In genomic region chr2:37655442-37655841, GRCh38 we compare ENCODE assay signal across 10 cellular contexts. TPM values are rescaled to one million over a fixed set of nuclear protein-coding genes. Genes with fewer than 3 reads are reported as not detected.
DNase-seq lines count a peak whose midpoint lies in the region; ATAC-seq and TF ChIP-seq lines count a peak whose summit lies in the region.
"Had no signal": no experiment of that assay in that cellular context is flagged by ENCODE, and none has a peak within 500 bp of the region (broad histone marks: within the 10 kb centered on the region; RNA-seq: fewer than 3 reads in every experiment).

No MANE protein-coding gene starts in this region.

- H3K36me3 ChIP-seq in iPS-18a (ENCODE audit: control insufficient read depth, low read depth, low read length) (no peaks in the 10 kb centered on the region), thoracic aorta (no peaks in the 10 kb centered on the region)

- ATAC-seq in WTC11 (no peak), thoracic aorta (ENCODE audit: insufficient number of reproducible peaks, low FRiP score, low read depth) (no peak), GM18873 (IDR thresholded peaks at IDR 0.05; ENCODE audit: low FRiP score, unreplicated experiment) (no peak), GM19463 (IDR thresholded peaks at IDR 0.05; ENCODE audit: unreplicated experiment) (no peak)

- no peaks in the 10 kb centered on the region for H3K9me3 Mint-ChIP-seq in activated naive CD4-positive, alpha-beta T cell treated with anti-CD3 and anti-CD28 coated beads, Interleukin-2, amount 10 ng/mL, durations not matched to agents 7 days and 5 days
- H3K9me3 Mint-ChIP-seq in WTC11, result no peaks in the 10 kb centered on the region

- DNase-seq in activated naive CD4-positive, alpha-beta T cell treated with anti-CD3 and anti-CD28 coated beads, Interleukin-2, amount 10 ng/mL, durations not matched to agents 7 days and 5 days, result no peak
- no peak for DNase-seq in activated naive CD4-positive, alpha-beta T cell treated with anti-CD3 and anti-CD28 coated beads, Interleukin-2, amount 50 U/mL, for 16 hours
- DNase-seq in WTC11 (ENCODE audit: low spot score), result no peak
- no peak for DNase-seq in thoracic aorta (ENCODE audit: low spot score)
- DNase-seq in NOMO-1 treated with dmso at 0.1 percent for 144 hours (lab: John Stamatoyannopoulos, UW; ENCODE audit: unreplicated experiment), result no peak
- DNase-seq: COR-L47, T1000 had no signal

- H3K27me3 Mint-ChIP-seq in activated naive CD4-positive, alpha-beta T cell treated with anti-CD3 and anti-CD28 coated beads, Interleukin-2, amount 10 ng/mL, durations not matched to agents 7 days and 5 days, result no peaks in the 10 kb centered on the region
- H3K27me3 Mint-ChIP-seq in WTC11 (ENCODE audit: low read depth), result peaks cover 41% of the 10 kb centered on the region

- H3K9me3 ChIP-seq in iPS-18a (ENCODE audit: control insufficient read depth, low read depth, low read length) (no peaks in the 10 kb centered on the region), thoracic aorta (no peaks in the 10 kb centered on the region)

- H3K9ac ChIP-seq in iPS-18a (ENCODE audit: low read length), result no peak overlapping the region

- TF ChIP-seq CTCF in WTC11 (IDR thresholded peaks at IDR 0.05) (no peak), thoracic aorta (IDR thresholded peaks at IDR 0.05) (no peak)

- no peak overlapping the region for H3K4me3 Mint-ChIP-seq in activated naive CD4-positive, alpha-beta T cell treated with anti-CD3 and anti-CD28 coated beads, Interleukin-2, amount 10 ng/mL, durations not matched to agents 7 days and 5 days
- peak overlapping the region; percentile 57 for H3K4me3 Mint-ChIP-seq in WTC11

- H3K4me1 ChIP-seq in iPS-18a (ENCODE audit: control insufficient read depth, low read depth, low read length) (peaks cover 72% of the 10 kb centered on the region), thoracic aorta (ENCODE audit: control insufficient read depth in 1 of 2, low read depth in 2 of 2) (peaks cover 47 to 96% of the 10 kb centered on the region in 2 donors)

- H3K27ac Mint-ChIP-seq in activated naive CD4-positive, alpha-beta T cell treated with anti-CD3 and anti-CD28 coated beads, Interleukin-2, amount 10 ng/mL, durations not matched to agents 7 days and 5 days, result peak overlapping the region; percentile 80
- H3K27ac Mint-ChIP-seq in WTC11, result peak overlapping the region; percentile 66; the same call in 1 of the 2 replicates

- POLR2A ChIA-PET in WTC11 (lab: Charles Lee), result no interaction called here

- peak overlapping the region; percentile 41 for H3K4me3 ChIP-seq in iPS-18a (ENCODE audit: low read length)
- H3K4me3 ChIP-seq in thoracic aorta, result no peak overlapping the region

- CTCF ChIA-PET in activated naive CD4-positive, alpha-beta T cell treated with anti-CD3 and anti-CD28 coated beads, Interleukin-2, amount 10 ng/mL, durations not matched to agents 7 days and 5 days (lab: Charles Lee), result no interaction called here
- CTCF ChIA-PET in WTC11 (lab: Charles Lee), result interaction anchor here (1.4 kb wide), 3 partner anchors 17 to 259 kb away, joined by 5 to 9 read pairs (median 7); no protein-coding TSS in a partner anchor

- H3K27ac ChIP-seq in iPS-18a (ENCODE audit: low read length) (no peak overlapping the region), thoracic aorta (peak overlapping the region; percentile 64)

- peaks cover 7% of the 10 kb centered on the region for H3K27me3 ChIP-seq in iPS-18a (ENCODE audit: control insufficient read depth, insufficient read depth, low read length)
- H3K27me3 ChIP-seq in thoracic aorta (replicated peaks; ENCODE audit: insufficient read depth), result no peaks in the 10 kb centered on the region

- peaks cover 39% of the 10 kb centered on the region for H3K36me3 Mint-ChIP-seq in activated naive CD4-positive, alpha-beta T cell treated with anti-CD3 and anti-CD28 coated beads, Interleukin-2, amount 10 ng/mL, durations not matched to agents 7 days and 5 days
- peaks cover 8% of the 10 kb centered on the region; the same call in 1 of the 2 replicates for H3K36me3 Mint-ChIP-seq in WTC11

- peaks cover 73% of the 10 kb centered on the region for H3K4me1 Mint-ChIP-seq in activated naive CD4-positive, alpha-beta T cell treated with anti-CD3 and anti-CD28 coated beads, Interleukin-2, amount 10 ng/mL, durations not matched to agents 7 days and 5 days
- H3K4me1 Mint-ChIP-seq in WTC11, result peaks cover 91% of the 10 kb centered on the region

TF ChIP-seq in WTC11, 78 proteins besides CTCF, POLR2A, EP300 and RAD21:
- no peak for TF ChIP-seq ZNF317 (CRISPR knock-in tag; IDR thresholded peaks at IDR 0.05; ENCODE audit: borderline replicate concordance, low read depth)
- TF ChIP-seq, protein P1, sequence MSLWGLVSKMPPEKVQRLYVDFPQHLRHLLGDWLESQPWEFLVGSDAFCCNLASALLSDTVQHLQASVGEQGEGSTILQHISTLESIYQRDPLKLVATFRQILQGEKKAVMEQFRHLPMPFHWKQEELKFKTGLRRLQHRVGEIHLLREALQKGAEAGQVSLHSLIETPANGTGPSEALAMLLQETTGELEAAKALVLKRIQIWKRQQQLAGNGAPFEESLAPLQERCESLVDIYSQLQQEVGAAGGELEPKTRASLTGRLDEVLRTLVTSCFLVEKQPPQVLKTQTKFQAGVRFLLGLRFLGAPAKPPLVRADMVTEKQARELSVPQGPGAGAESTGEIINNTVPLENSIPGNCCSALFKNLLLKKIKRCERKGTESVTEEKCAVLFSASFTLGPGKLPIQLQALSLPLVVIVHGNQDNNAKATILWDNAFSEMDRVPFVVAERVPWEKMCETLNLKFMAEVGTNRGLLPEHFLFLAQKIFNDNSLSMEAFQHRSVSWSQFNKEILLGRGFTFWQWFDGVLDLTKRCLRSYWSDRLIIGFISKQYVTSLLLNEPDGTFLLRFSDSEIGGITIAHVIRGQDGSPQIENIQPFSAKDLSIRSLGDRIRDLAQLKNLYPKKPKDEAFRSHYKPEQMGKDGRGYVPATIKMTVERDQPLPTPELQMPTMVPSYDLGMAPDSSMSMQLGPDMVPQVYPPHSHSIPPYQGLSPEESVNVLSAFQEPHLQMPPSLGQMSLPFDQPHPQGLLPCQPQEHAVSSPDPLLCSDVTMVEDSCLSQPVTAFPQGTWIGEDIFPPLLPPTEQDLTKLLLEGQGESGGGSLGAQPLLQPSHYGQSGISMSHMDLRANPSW (CRISPR knock-in tag; conservative IDR thresholded peaks at IDR 0.05; ENCODE audit: low read depth), result no peak
- TF ChIP-seq JUN (CRISPR knock-in tag; IDR thresholded peaks at IDR 0.05), result no peak
- TF ChIP-seq SMAD3 (CRISPR knock-in tag; IDR thresholded peaks at IDR 0.05; ENCODE audit: borderline replicate concordance), result no peak
- TF ChIP-seq, protein P2, sequence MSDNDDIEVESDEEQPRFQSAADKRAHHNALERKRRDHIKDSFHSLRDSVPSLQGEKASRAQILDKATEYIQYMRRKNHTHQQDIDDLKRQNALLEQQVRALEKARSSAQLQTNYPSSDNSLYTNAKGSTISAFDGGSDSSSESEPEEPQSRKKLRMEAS (CRISPR knock-in tag; IDR thresholded peaks at IDR 0.05), result no peak
- TF ChIP-seq JAZF1 (CRISPR knock-in tag; IDR thresholded peaks at IDR 0.05), result no peak
- no peak for TF ChIP-seq ETV6 (CRISPR knock-in tag; IDR thresholded peaks at IDR 0.05)
- no peak for TF ChIP-seq MYBL2 (CRISPR knock-in tag; IDR thresholded peaks at IDR 0.05)
- TF ChIP-seq NR1H2 (CRISPR knock-in tag; IDR thresholded peaks at IDR 0.05), result no peak
- no peak for TF ChIP-seq AFF4 (CRISPR knock-in tag; IDR thresholded peaks at IDR 0.05; ENCODE audit: borderline replicate concordance)
- no peak for TF ChIP-seq ZNF219 (CRISPR knock-in tag; IDR thresholded peaks at IDR 0.05; ENCODE audit: borderline replicate concordance)

RNA-seq across cellular contexts. Expression of gene CDC42EP3, which starts 16.0 kb away (rescaled TPM):
- total RNA-seq in WTC11 (2021), result 21.2 to 31.5 TPM (median 21.8 TPM) in 3 replicates
- total RNA-seq in thoracic aorta, result 10 to 100 TPM; 42.2 to 57.4 TPM
